In genomic region chr16:52182840-52183239, GRCh38 we compare ENCODE assay signal across 29 cellular contexts.
"Had no signal": no experiment of that assay in that cellular context is flagged by ENCODE, and none has a peak within 500 bp of the region (broad histone marks: within the 10 kb centered on the region; RNA-seq: fewer than 3 reads in every experiment).

No MANE protein-coding gene starts in this region.

- ATAC-seq: effector memory CD8-positive, alpha-beta T cell; esophagus mucosa; foreskin keratinocyte; gastrocnemius medialis; gastroesophageal sphincter; heart left ventricle; heart right ventricle had no signal

- H3K4me3 Mint-ChIP-seq: dendritic cell treated with granulocyte-macrophage colony-stimulating factor and Interleukin-4, amounts not matched to agents 40 ng/mL and 50 ng/mL, for 4 days; effector memory CD8-positive, alpha-beta T cell; endodermal cell had no signal

- H3K4me3 ChIP-seq: colonic mucosa, coronary artery, dorsolateral prefrontal cortex, esophagus muscularis mucosa, esophagus squamous epithelium, gastrocnemius medialis, gastroesophageal sphincter, heart left ventricle, heart right ventricle had no signal

- H3K9me3 ChIP-seq: colonic mucosa, esophagus muscularis mucosa, esophagus squamous epithelium, gastrocnemius medialis, gastroesophageal sphincter, heart left ventricle, heart right ventricle had no signal

- H3K4me1 Mint-ChIP-seq: endodermal cell had no signal

- DNase-seq: colonic mucosa; cortex of kidney; dermis blood vessel endothelial cell; dorsolateral prefrontal cortex; effector CD4-positive, alpha-beta T cell; effector CD8-positive, alpha-beta T cell; effector memory CD4-positive, alpha-beta T cell; effector memory CD8-positive, alpha-beta T cell; endodermal cell; erythroblast; esophagus squamous epithelium; foreskin fibroblast; foreskin keratinocyte; foreskin melanocyte; gastrocnemius medialis; glutamatergic neuron; head of caudate nucleus; heart left ventricle; heart right ventricle had no signal

- H3K27me3 Mint-ChIP-seq: dendritic cell treated with granulocyte-macrophage colony-stimulating factor and Interleukin-4, amounts not matched to agents 40 ng/mL and 50 ng/mL, for 4 days; effector memory CD8-positive, alpha-beta T cell had no signal

- H3K27ac ChIP-seq: colonic mucosa, coronary artery, dorsolateral prefrontal cortex, epithelial cell of prostate, esophagus muscularis mucosa, esophagus squamous epithelium, foreskin keratinocyte, gastrocnemius medialis, gastroesophageal sphincter, heart left ventricle, heart right ventricle had no signal

- H3K27ac Mint-ChIP-seq: dendritic cell treated with granulocyte-macrophage colony-stimulating factor and Interleukin-4, amounts not matched to agents 40 ng/mL and 50 ng/mL, for 4 days; effector memory CD8-positive, alpha-beta T cell; endodermal cell had no signal

- H3K9me3 Mint-ChIP-seq: dendritic cell treated with granulocyte-macrophage colony-stimulating factor and Interleukin-4, amounts not matched to agents 40 ng/mL and 50 ng/mL, for 4 days; endodermal cell had no signal

- H3K36me3 ChIP-seq: colonic mucosa, esophagus muscularis mucosa, esophagus squamous epithelium, gastrocnemius medialis, gastroesophageal sphincter, heart left ventricle, heart right ventricle had no signal

- H3K4me1 ChIP-seq: colonic mucosa, esophagus muscularis mucosa, esophagus squamous epithelium, foreskin keratinocyte, gastrocnemius medialis, gastroesophageal sphincter, heart left ventricle, heart right ventricle had no signal

- H3K27me3 ChIP-seq: colonic mucosa, esophagus squamous epithelium, foreskin keratinocyte, gastrocnemius medialis, heart left ventricle, heart right ventricle had no signal

- FAIRE-seq: colon, endometrium, endothelial cell of umbilical vein, frontal cortex had no signal
